15 cellular contexts compared by ENCODE assay signal in the genomic region with DNA sequence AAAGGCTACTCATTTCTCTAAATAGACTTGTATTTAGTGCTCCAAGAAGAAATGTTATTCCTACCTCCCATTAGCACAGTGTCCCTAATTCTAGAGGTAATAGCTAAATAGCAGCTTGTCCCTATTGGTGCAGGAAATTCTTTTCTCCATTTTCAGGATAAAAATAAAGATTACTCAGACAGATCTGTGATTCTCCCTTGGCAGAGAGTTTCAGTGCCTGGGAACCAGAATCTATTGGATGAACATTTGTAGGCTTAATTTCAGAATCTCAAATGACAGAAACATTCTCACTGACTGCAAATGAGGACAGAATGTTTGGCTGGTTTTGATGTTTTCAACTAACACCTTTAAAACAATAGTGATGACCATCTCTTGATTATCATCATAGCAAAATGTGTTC. TPM values are rescaled to one million over a fixed set of nuclear protein-coding genes. Genes with fewer than 3 reads are reported as not detected.
DNase-seq lines count a peak whose midpoint lies in the region; ATAC-seq and TF ChIP-seq lines count a peak whose summit lies in the region.
"Had no signal": no experiment of that assay in that cellular context is flagged by ENCODE, and none has a peak within 500 bp of the region (broad histone marks: within the 10 kb centered on the region; RNA-seq: fewer than 3 reads in every experiment).

No MANE protein-coding gene starts in this region.

- no peaks in the 10 kb centered on the region for H3K36me3 Mint-ChIP-seq in brain
- H3K36me3 Mint-ChIP-seq in activated T-cell treated with anti-CD3 and anti-CD28 coated beads, Interleukin-2, amount 50 U/mL, for 24 hours (ENCODE audit: low read depth): no peaks in the 10 kb centered on the region

- H3K4me1 Mint-ChIP-seq in brain: peaks cover 38% of the 10 kb centered on the region
- H3K4me1 Mint-ChIP-seq in activated T-cell treated with anti-CD3 and anti-CD28 coated beads, Interleukin-2, amount 50 U/mL, for 24 hours (ENCODE audit: low read depth): no peaks in the 10 kb centered on the region

- H3K27ac ChIP-seq in psoas muscle: peak overlapping the region; percentile 83
- H3K27ac ChIP-seq: C4-2B had no signal

- H3K27me3 Mint-ChIP-seq in brain: peaks cover 4% of the 10 kb centered on the region
- no peaks in the 10 kb centered on the region for H3K27me3 Mint-ChIP-seq in activated T-cell treated with anti-CD3 and anti-CD28 coated beads, Interleukin-2, amount 50 U/mL, for 24 hours
- H3K27me3 Mint-ChIP-seq: CD4-positive, alpha-beta T cell had no signal

- intact Hi-C loops in psoas muscle (cut with DNase I): no loop called here

- peak overlapping the region in 3 of 5 experiments; percentile 64 to 87 (median 79) for H3K27ac Mint-ChIP-seq in brain
- H3K27ac Mint-ChIP-seq in activated T-cell treated with anti-CD3 and anti-CD28 coated beads, Interleukin-2, amount 50 U/mL, for 24 hours: no peak overlapping the region
- H3K27ac Mint-ChIP-seq: CD4-positive, alpha-beta T cell; GM23338; HFFc6 had no signal

- no peaks in the 10 kb centered on the region for H3K36me3 ChIP-seq in psoas muscle (ENCODE audit: insufficient read depth in 1 of 2, low read depth in 1 of 2)

- H3K4me1 ChIP-seq in psoas muscle: peaks cover 35% of the 10 kb centered on the region

- CTCF ChIA-PET in HEK293T (lab: Yijun Ruan, JAX): no interaction called here

- H3K9me3 Mint-ChIP-seq in brain: no peaks in the 10 kb centered on the region
- no peaks in the 10 kb centered on the region for H3K9me3 Mint-ChIP-seq in activated T-cell treated with anti-CD3 and anti-CD28 coated beads, Interleukin-2, amount 50 U/mL, for 24 hours
- H3K9me3 Mint-ChIP-seq: CD4-positive, alpha-beta T cell; GM23338; HFFc6 had no signal

- H3K4me3 ChIP-seq in psoas muscle: no peak overlapping the region
- H3K4me3 ChIP-seq: GM23338 had no signal

- peak; percentile 36 for DNase-seq in inferior parietal cortex (ENCODE audit: extremely low spot score)
- no peak for DNase-seq in psoas muscle
- DNase-seq in superior temporal gyrus (ENCODE audit: extremely low spot score): peak; percentile 58
- DNase-seq in activated T-cell treated with anti-CD3 and anti-CD28 coated beads, Interleukin-2, amount 50 U/mL, for 24 hours: no peak
- no peak for DNase-seq in HEK293T (ENCODE audit: extremely low spot score)
- DNase-seq in NCI-H187 treated with DMSO at 0.1 percent for 48 hours (lab: John Stamatoyannopoulos, UW): no peak
- DNase-seq: Caco-2; CD4-positive, alpha-beta T cell; HCEC 1CT; HFFc6; IMR-90 had no signal

- POLR2A ChIA-PET in HEK293T (lab: Yijun Ruan, JAX): no interaction called here

- no peaks in the 10 kb centered on the region for H3K9me3 ChIP-seq in psoas muscle
- H3K9me3 ChIP-seq: Caco-2 had no signal

- no peaks in the 10 kb centered on the region for H3K27me3 ChIP-seq in psoas muscle (ENCODE audit: insufficient read depth in 3 of 3, low read length in 2 of 3)

- ATAC-seq in psoas muscle: peak; percentile 29 to 84 (median 56)
- ATAC-seq in HG03135 (IDR thresholded peaks at IDR 0.05; ENCODE audit: unreplicated experiment): no peak
- ATAC-seq: GM23338 had no signal

- H3K4me3 Mint-ChIP-seq in brain: peak overlapping the region in 1 of 5 experiments; percentile 42
- no peak overlapping the region for H3K4me3 Mint-ChIP-seq in activated T-cell treated with anti-CD3 and anti-CD28 coated beads, Interleukin-2, amount 50 U/mL, for 24 hours
- H3K4me3 Mint-ChIP-seq: CD4-positive, alpha-beta T cell; GM23338; HFFc6 had no signal

- TF ChIP-seq CTCF in brain (conservative IDR thresholded peaks at IDR 0.05) (no peak), psoas muscle (IDR thresholded peaks at IDR 0.05) (no peak)

TF ChIP-seq in HEK293T, 16 proteins besides CTCF, POLR2A, EP300 and RAD21:
- TF ChIP-seq FOXM1 (IDR thresholded peaks at IDR 0.05; ENCODE audit: borderline replicate concordance) (no peak), HDGF (IDR thresholded peaks at IDR 0.05; ENCODE audit: borderline replicate concordance) (no peak), LEF1 (IDR thresholded peaks at IDR 0.05; ENCODE audit: borderline replicate concordance) (no peak)

RNA-seq across cellular contexts. Expression of a gene that starts 33.3 kb away (rescaled TPM):
- polyA plus RNA-seq in brain (ENCODE audit: insufficient read depth, low read depth, low replicate concordance) (2.5 TPM), psoas muscle (1 to 10 TPM; 3.6 to 4.6 (median 4.2) TPM)
- total RNA-seq in psoas muscle: 10 to 100 TPM; 11.4 to 30.9 (median 23.2) TPM

Comparison
In these comparisons a context has a peak if more than half of its experiments do, and no peak if none do; other contexts are left out.
1. DNase-seq: peak in inferior parietal cortex (single experiment) and superior temporal gyrus (single experiment); none in psoas muscle (0 of 2), activated T-cell treated with anti-CD3 and anti-CD28 coated beads, Interleukin-2, amount 50 U/mL, for 24 hours (single experiment), HEK293T (single experiment) and NCI-H187 treated with DMSO at 0.1 percent for 48 hours (single experiment).